ENCODE assay signal across 1 cellular context in genomic region chr2:222927600-222927999, GRCh38.
TF ChIP-seq lines count a peak whose summit lies in the region.

No MANE protein-coding gene starts in this region.

TF ChIP-seq in GM12878, 131 proteins besides CTCF, POLR2A, EP300 and RAD21:
- TF ChIP-seq REST (IDR thresholded peaks at IDR 0.05; ENCODE audit: low read depth, low read length) (no peak), FOXM1 (IDR thresholded peaks at IDR 0.05; ENCODE audit: low read depth, low read length) (peak; percentile 52; the same call in 1 of the 2 replicates), ATF3 (IDR thresholded peaks at IDR 0.05; ENCODE audit: borderline replicate concordance, extremely low read depth, low read depth, low read length) (no peak), NFIC (IDR thresholded peaks at IDR 0.05; ENCODE audit: low read depth, low read length) (peak; percentile 76; the same call in 1 of the 2 replicates), ESRRA (IDR thresholded peaks at IDR 0.05; ENCODE audit: low read length) (no peak), MEF2A (IDR thresholded peaks at IDR 0.05; ENCODE audit: insufficient read depth, low read depth, low read length) (no peak), JUNB (IDR thresholded peaks at IDR 0.05) (peak; percentile 47; the same call in 1 of the 2 replicates), NFYA (IDR thresholded peaks at IDR 0.05; ENCODE audit: borderline replicate concordance, low read depth, low read length) (no peak), E2F8 (IDR thresholded peaks at IDR 0.05; ENCODE audit: low read depth, partially characterized antibody) (no peak), RFX5 (IDR thresholded peaks at IDR 0.05; ENCODE audit: low read depth, low read length) (no peak), NR2C2 (IDR thresholded peaks at IDR 0.05; ENCODE audit: borderline replicate concordance, control insufficient read depth, insufficient read length, low read depth) (no peak), SRF (IDR thresholded peaks at IDR 0.05; ENCODE audit: low read depth in 2 of 2, low read length in 2 of 2) (peak in 1 of 2 experiments; percentile 93; a peak in 1 of 4 replicates), RUNX3 (IDR thresholded peaks at IDR 0.05; ENCODE audit: low read length) (peak; percentile 32; the same call in 1 of the 2 replicates)
